Comparison of ENCODE assay signal across 8 cellular contexts in the genomic region with DNA sequence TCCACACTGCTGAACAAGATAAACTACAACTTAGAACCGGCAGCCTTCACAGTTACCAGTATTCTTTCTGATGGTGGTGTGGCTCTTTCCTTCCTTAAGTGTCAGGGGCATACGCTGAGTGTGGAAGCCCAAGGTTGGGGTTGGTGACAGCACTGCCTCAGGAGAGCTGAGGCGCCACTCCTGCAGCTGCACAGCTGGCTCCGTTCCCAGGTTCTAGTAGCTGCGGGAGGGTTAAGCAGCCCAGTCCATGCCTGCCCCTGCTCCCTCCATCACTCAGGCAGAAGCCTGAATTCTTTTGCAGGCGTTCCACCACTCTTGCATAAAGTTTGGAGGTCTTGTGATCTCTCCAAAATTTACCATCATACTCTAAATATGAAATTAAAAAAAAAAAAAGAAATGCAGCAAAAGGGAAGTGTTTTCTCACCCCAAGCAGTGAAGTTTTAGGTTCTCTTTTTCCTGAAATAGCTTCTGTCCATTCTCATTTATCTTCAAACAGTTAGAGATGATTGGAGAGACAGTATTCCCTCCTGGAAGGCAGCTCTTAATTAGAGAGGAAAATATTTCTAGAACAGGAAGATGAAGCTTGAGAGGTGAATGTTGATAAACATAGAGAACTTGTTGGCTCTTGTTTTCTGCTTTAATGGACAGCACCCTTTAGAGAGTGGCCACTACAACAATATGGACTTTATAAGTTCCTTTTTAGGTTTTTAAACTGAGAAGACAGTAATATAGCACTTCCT.
A peak's percentile ranks its signal among the peaks of the same experiment; 100 is the strongest.
DNase-seq lines count a peak whose midpoint lies in the region; ATAC-seq and TF ChIP-seq lines count a peak whose summit lies in the region.

No MANE protein-coding gene starts in this region.

- no peaks in the 10 kb centered on the region for H3K27me3 ChIP-seq in left lung

- no peak for TF ChIP-seq CTCF in left lung (IDR thresholded peaks at IDR 0.05)

- no peaks in the 10 kb centered on the region for H3K9me3 ChIP-seq in left lung

- peaks cover 11 to 77% of the 10 kb centered on the region in 2 donors for H3K4me1 ChIP-seq in left lung

- ATAC-seq in left lung, result peak; percentile 85
- ATAC-seq in HG03439 (IDR thresholded peaks at IDR 0.05; ENCODE audit: unreplicated experiment), result no peak
- ATAC-seq in HG03378 (IDR thresholded peaks at IDR 0.05; ENCODE audit: unreplicated experiment), result no peak

- H3K27ac ChIP-seq in left lung, result peak overlapping the region; percentile 76 to 83

- H3K36me3 ChIP-seq in left lung, result no peaks in the 10 kb centered on the region

- DNase-seq in DMS153 treated with DMSO at 0.1 percent for 48 hours (lab: John Stamatoyannopoulos, UW; ENCODE audit: unreplicated experiment), result peak; percentile 70
- peak; percentile 63 for DNase-seq in HT1080 (ENCODE audit: low read depth)
- peak; percentile 58 to 74 for DNase-seq in NOMO-1 (lab: John Stamatoyannopoulos, UW; ENCODE audit: unreplicated experiment in 2 of 2)
- peak; percentile 27 for DNase-seq in cerebellum (ENCODE audit: low spot score)
- DNase-seq in left lung, result peak; percentile 87 to 90
- peak; percentile 91 for DNase-seq in superior temporal gyrus (ENCODE audit: extremely low spot score)

- intact Hi-C loops in left lung (cut with DNase I), result no loop called here

- H3K4me3 ChIP-seq in left lung, result peak overlapping the region; percentile 7 to 19

Comparison
In these comparisons a context has a peak if more than half of its experiments do, and no peak if none do; other contexts are left out.
1. DNase-seq: peak in every context shown above with its lines; median percentile 91 in superior temporal gyrus; 88 in left lung; 70 in DMS153 treated with DMSO at 0.1 percent for 48 hours; 66 in NOMO-1; 63 in HT1080; 27 in cerebellum.